13 cellular contexts compared by ENCODE assay signal in genomic region chr6:150647051-150647450, GRCh38. TPM values are rescaled to one million over a fixed set of nuclear protein-coding genes. Genes with fewer than 3 reads are reported as not detected.
DNase-seq lines count a peak whose midpoint lies in the region; TF ChIP-seq lines count a peak whose summit lies in the region.
"Had no signal": no experiment of that assay in that cellular context is flagged by ENCODE, and none has a peak within 500 bp of the region (broad histone marks: within the 10 kb centered on the region; RNA-seq: fewer than 3 reads in every experiment).

No MANE protein-coding gene starts in this region.

- peaks cover 24% of the 10 kb centered on the region for H3K4me1 ChIP-seq in HEK293 (ENCODE audit: control insufficient read depth, insufficient read depth, low read length)
- H3K4me1 ChIP-seq in Loucy (ENCODE audit: insufficient read depth, low read length, poor library complexity, severe bottlenecking): peaks cover 73% of the 10 kb centered on the region
- H3K4me1 ChIP-seq: A549 had no signal

- no peak for DNase-seq in activated T-helper 2 cell treated with anti-CD3 and anti-CD28 coated beads, Interferon-gamma antibody, Interleukin-2, Interleukin-4, amounts not matched to agents 10 μg/mL and 5 μg/mL and 100 μg/mL, durations not matched to agents 14 hours and 24 hours and 36 hours (ENCODE audit: low spot score)
- DNase-seq in HCEC 1CT: no peak
- no peak for DNase-seq in activated CD4-positive, alpha-beta T cell treated with anti-CD3 and anti-CD28 coated beads, Interleukin-2, amount 10 ng/mL, durations not matched to agents 7 days and 5 days
- DNase-seq: Caco-2; CD8-positive, alpha-beta memory T cell; DND-41; GF-D8; IMR-90 had no signal

- H3K9ac ChIP-seq in Loucy (ENCODE audit: low read depth, low read length, poor library complexity, severe bottlenecking): peak overlapping the region; percentile 23
- no peak overlapping the region for H3K9ac ChIP-seq in SU-DHL-6 (ENCODE audit: low read length)
- H3K9ac ChIP-seq: BLaER1 had no signal

- no peaks in the 10 kb centered on the region for H3K4me1 Mint-ChIP-seq in activated T-helper 2 cell treated with anti-CD3 and anti-CD28 coated beads, Interferon-gamma antibody, Interleukin-2, Interleukin-4, amounts not matched to agents 10 μg/mL and 5 μg/mL and 100 μg/mL, durations not matched to agents 14 hours and 24 hours and 36 hours (ENCODE audit: low read depth)
- peaks cover 13% of the 10 kb centered on the region for H3K4me1 Mint-ChIP-seq in activated CD4-positive, alpha-beta T cell treated with anti-CD3 and anti-CD28 coated beads, Interleukin-2, amount 10 ng/mL, durations not matched to agents 7 days and 5 days

- no peak overlapping the region for H3K4me3 Mint-ChIP-seq in activated T-helper 2 cell treated with anti-CD3 and anti-CD28 coated beads, Interferon-gamma antibody, Interleukin-2, Interleukin-4, amounts not matched to agents 10 μg/mL and 5 μg/mL and 100 μg/mL, durations not matched to agents 14 hours and 24 hours and 36 hours (ENCODE audit: low read depth)
- no peak overlapping the region for H3K4me3 Mint-ChIP-seq in activated CD4-positive, alpha-beta T cell treated with anti-CD3 and anti-CD28 coated beads, Interleukin-2, amount 10 ng/mL, durations not matched to agents 7 days and 5 days
- H3K4me3 Mint-ChIP-seq: CD8-positive, alpha-beta memory T cell had no signal

- H3K9me3 Mint-ChIP-seq in activated T-helper 2 cell treated with anti-CD3 and anti-CD28 coated beads, Interferon-gamma antibody, Interleukin-2, Interleukin-4, amounts not matched to agents 10 μg/mL and 5 μg/mL and 100 μg/mL, durations not matched to agents 14 hours and 24 hours and 36 hours: no peaks in the 10 kb centered on the region
- no peaks in the 10 kb centered on the region for H3K9me3 Mint-ChIP-seq in activated CD4-positive, alpha-beta T cell treated with anti-CD3 and anti-CD28 coated beads, Interleukin-2, amount 10 ng/mL, durations not matched to agents 7 days and 5 days
- H3K9me3 Mint-ChIP-seq: CD8-positive, alpha-beta memory T cell had no signal

- POLR2A ChIA-PET in HEK293 (lab: Yijun Ruan, JAX): no interaction called here
- POLR2A ChIA-PET in activated CD4-positive, alpha-beta T cell treated with anti-CD3 and anti-CD28 coated beads, Interleukin-2, amount 10 ng/mL, durations not matched to agents 7 days and 5 days (lab: Charles Lee): no interaction called here

- H3K79me2 ChIP-seq in Loucy (ENCODE audit: insufficient read depth, low read length) (peaks cover 84% of the 10 kb centered on the region), SU-DHL-6 (ENCODE audit: insufficient read depth, low read length) (peaks cover 6% of the 10 kb centered on the region; the same call in 1 of the 2 replicates)

- H2AFZ ChIP-seq in Loucy (ENCODE audit: low read length) (no peak overlapping the region), SU-DHL-6 (ENCODE audit: low read depth, low read length, severe bottlenecking) (no peak overlapping the region)

- H3K9me3 ChIP-seq in HEK293 (ENCODE audit: control insufficient read depth, insufficient read depth, low read depth, low read length) (no peaks in the 10 kb centered on the region), Loucy (ENCODE audit: insufficient read depth, low read depth, low read length) (no peaks in the 10 kb centered on the region), SU-DHL-6 (ENCODE audit: insufficient read depth, low read length) (no peaks in the 10 kb centered on the region)
- H3K9me3 ChIP-seq: A549, BLaER1, Caco-2 had no signal

- CTCF ChIA-PET in HEK293 (lab: Yijun Ruan, JAX): no interaction called here
- CTCF ChIA-PET in activated CD4-positive, alpha-beta T cell treated with anti-CD3 and anti-CD28 coated beads, Interleukin-2, amount 10 ng/mL, durations not matched to agents 7 days and 5 days (lab: Charles Lee): no interaction called here

- H3K27me3 ChIP-seq in Loucy (ENCODE audit: insufficient read depth, low read length, poor library complexity, severe bottlenecking) (no peaks in the 10 kb centered on the region), SU-DHL-6 (ENCODE audit: low read length) (no peaks in the 10 kb centered on the region)
- H3K27me3 ChIP-seq: BLaER1 had no signal

- no peaks in the 10 kb centered on the region for H3K36me3 Mint-ChIP-seq in activated T-helper 2 cell treated with anti-CD3 and anti-CD28 coated beads, Interferon-gamma antibody, Interleukin-2, Interleukin-4, amounts not matched to agents 10 μg/mL and 5 μg/mL and 100 μg/mL, durations not matched to agents 14 hours and 24 hours and 36 hours (ENCODE audit: low read depth)
- no peaks in the 10 kb centered on the region for H3K36me3 Mint-ChIP-seq in activated CD4-positive, alpha-beta T cell treated with anti-CD3 and anti-CD28 coated beads, Interleukin-2, amount 10 ng/mL, durations not matched to agents 7 days and 5 days (ENCODE audit: low read depth)

- H3F3A ChIP-seq in Loucy (ENCODE audit: low read depth): peaks cover 4% of the 10 kb centered on the region; the same call in 1 of the 2 replicates
- H3F3A ChIP-seq in SU-DHL-6 (ENCODE audit: insufficient read depth): no peaks in the 10 kb centered on the region; the same call in 1 of the 2 replicates

- peak overlapping the region; percentile 39 for H3K4me2 ChIP-seq in Loucy (ENCODE audit: low read depth, low read length, poor library complexity, severe bottlenecking)
- H3K4me2 ChIP-seq in SU-DHL-6 (ENCODE audit: low read depth, low read length, poor library complexity, severe bottlenecking): peak overlapping the region; percentile 43
- H3K4me2 ChIP-seq: A549, BLaER1 had no signal

- peaks cover 15% of the 10 kb centered on the region for H3K27me3 Mint-ChIP-seq in activated T-helper 2 cell treated with anti-CD3 and anti-CD28 coated beads, Interferon-gamma antibody, Interleukin-2, Interleukin-4, amounts not matched to agents 10 μg/mL and 5 μg/mL and 100 μg/mL, durations not matched to agents 14 hours and 24 hours and 36 hours (ENCODE audit: low read depth)
- H3K27me3 Mint-ChIP-seq in activated CD4-positive, alpha-beta T cell treated with anti-CD3 and anti-CD28 coated beads, Interleukin-2, amount 10 ng/mL, durations not matched to agents 7 days and 5 days: peaks cover 2% of the 10 kb centered on the region

- no peaks in the 10 kb centered on the region for H3K9me2 ChIP-seq in Loucy (replicated peaks; ENCODE audit: low read depth, low read length)
- H3K9me2 ChIP-seq in SU-DHL-6 (replicated peaks; ENCODE audit: insufficient read depth, low read length): no peaks in the 10 kb centered on the region

- H3K27ac ChIP-seq in HEK293 (ENCODE audit: extremely low read depth, low read depth, low read length) (no peak overlapping the region), SU-DHL-6 (ENCODE audit: low read depth, low read length) (peak overlapping the region; percentile 34)
- H3K27ac ChIP-seq: A549, BLaER1 had no signal

- H4K20me1 ChIP-seq in Loucy (ENCODE audit: insufficient read depth, low read length, poor library complexity, severe bottlenecking) (no peaks in the 10 kb centered on the region), SU-DHL-6 (ENCODE audit: low read depth, low read length) (no peaks in the 10 kb centered on the region)
- H4K20me1 ChIP-seq: BLaER1 had no signal

- no peak overlapping the region for H3K27ac Mint-ChIP-seq in activated T-helper 2 cell treated with anti-CD3 and anti-CD28 coated beads, Interferon-gamma antibody, Interleukin-2, Interleukin-4, amounts not matched to agents 10 μg/mL and 5 μg/mL and 100 μg/mL, durations not matched to agents 14 hours and 24 hours and 36 hours
- H3K27ac Mint-ChIP-seq in activated CD4-positive, alpha-beta T cell treated with anti-CD3 and anti-CD28 coated beads, Interleukin-2, amount 10 ng/mL, durations not matched to agents 7 days and 5 days: no peak overlapping the region
- H3K27ac Mint-ChIP-seq: CD8-positive, alpha-beta memory T cell had no signal

- H3K36me3 ChIP-seq in HEK293 (ENCODE audit: control insufficient read depth in 2 of 2, insufficient read depth in 1 of 2, low read length in 2 of 2) (no peaks in the 10 kb centered on the region), Loucy (ENCODE audit: insufficient read depth, low read length) (0 out of 2 replicates have a peak, but pooled peaks cover 4% of the 10 kb centered on the region), SU-DHL-6 (ENCODE audit: low read length) (no peaks in the 10 kb centered on the region)
- H3K36me3 ChIP-seq: BLaER1 had no signal

- H3K4me3 ChIP-seq in HEK293 (ENCODE audit: low read depth, low read length) (no peak overlapping the region), Loucy (ENCODE audit: low read length, poor library complexity, severe bottlenecking) (no peak overlapping the region), SU-DHL-6 (ENCODE audit: insufficient read depth, low read length, poor library complexity, severe bottlenecking) (no peak overlapping the region)
- H3K4me3 ChIP-seq: A549, BLaER1 had no signal

- intact Hi-C loops in activated T-helper 2 cell treated with anti-CD3 and anti-CD28 coated beads, Interferon-gamma antibody, Interleukin-2, Interleukin-4, amounts not matched to agents 10 μg/mL and 5 μg/mL and 100 μg/mL, durations not matched to agents 14 hours and 24 hours and 36 hours (cut with micrococcal nuclease): no loop called here

- TF ChIP-seq CTCF in HEK293 (tag by site-specific recombination; IDR thresholded peaks at IDR 0.05) (no peak), Loucy (conservative IDR thresholded peaks at IDR 0.05; ENCODE audit: low read length) (no peak), SU-DHL-6 (IDR thresholded peaks at IDR 0.05; ENCODE audit: insufficient read depth, low read length, poor library complexity, severe bottlenecking) (no peak)

TF ChIP-seq in HEK293, 187 proteins besides CTCF, POLR2A, EP300 and RAD21:
- peak; percentile 59; the same call in 1 of the 2 replicates for TF ChIP-seq MYNN (tag by site-specific recombination; IDR thresholded peaks at IDR 0.05; ENCODE audit: borderline replicate concordance)
- peak; percentile 52 for TF ChIP-seq FEZF1 (tag by site-specific recombination; IDR thresholded peaks at IDR 0.05)
- no peak for TF ChIP-seq SALL2 (tag by site-specific recombination; IDR thresholded peaks at IDR 0.05; ENCODE audit: borderline replicate concordance)
- TF ChIP-seq ZNF112 (tag by site-specific recombination; IDR thresholded peaks at IDR 0.05): no peak
- 0 out of 2 replicates have a peak, but pooled peaks have one; percentile 12 for TF ChIP-seq ZEB2 (tag by site-specific recombination; IDR thresholded peaks at IDR 0.05)
TF ChIP-seq in HEK293: peak in this region for 3.

RNA-seq across cellular contexts. Expression of gene PLEKHG1, which starts 47.4 kb away (rescaled TPM):
- total RNA-seq in activated T-helper 2 cell treated with anti-CD3 and anti-CD28 coated beads, Interferon-gamma antibody, Interleukin-2, Interleukin-4, amounts not matched to agents 10 μg/mL and 5 μg/mL and 100 μg/mL, durations not matched to agents 14 hours and 24 hours and 36 hours: 1.6 and 1.8 TPM in 2 replicates
- 1 to 10 TPM; 2.8 to 3.6 TPM for total RNA-seq in activated CD4-positive, alpha-beta T cell treated with anti-CD3 and anti-CD28 coated beads, Interleukin-2, amount 10 ng/mL, durations not matched to agents 7 days and 5 days
